ENCODE assay signal across 1 cellular context in the genomic region with DNA sequence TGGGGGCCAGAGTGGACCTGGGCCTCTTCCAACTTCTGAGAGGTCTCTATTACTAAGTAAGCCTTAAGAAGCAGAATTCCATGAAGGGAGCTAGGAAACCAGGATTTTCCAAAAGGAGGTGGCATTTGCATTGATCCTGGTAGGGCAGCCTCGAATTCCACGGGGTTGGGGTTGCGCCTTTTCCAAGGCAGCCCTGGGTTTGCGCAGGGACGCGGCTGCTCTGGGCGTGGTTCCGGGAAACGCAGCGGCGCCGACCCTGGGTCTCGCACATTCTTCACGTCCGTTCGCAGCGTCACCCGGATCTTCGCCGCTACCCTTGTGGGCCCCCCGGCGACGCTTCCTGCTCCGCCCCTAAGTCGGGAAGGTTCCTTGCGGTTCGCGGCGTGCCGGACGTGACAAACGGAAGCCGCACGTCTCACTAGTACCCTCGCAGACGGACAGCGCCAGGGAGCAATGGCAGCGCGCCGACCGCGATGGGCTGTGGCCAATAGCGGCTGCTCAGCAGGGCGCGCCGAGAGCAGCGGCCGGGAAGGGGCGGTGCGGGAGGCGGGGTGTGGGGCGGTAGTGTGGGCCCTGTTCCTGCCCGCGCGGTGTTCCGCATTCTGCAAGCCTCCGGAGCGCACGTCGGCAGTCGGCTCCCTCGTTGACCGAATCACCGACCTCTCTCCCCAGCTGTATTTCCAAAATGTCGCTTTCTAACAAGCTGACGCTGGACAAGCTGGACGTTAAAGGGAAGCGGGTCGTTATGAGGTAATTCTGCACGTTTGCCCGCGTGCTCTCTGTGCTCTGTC.
TF ChIP-seq lines count a peak whose summit lies in the region.

A gene (plus strand): TSS at position 593 of the 791 bp plus-strand sequence. CDS start 93 bp downstream, at position 686.

TF ChIP-seq in K562, 482 proteins besides CTCF, POLR2A, EP300 and RAD21 (continued from another document and continues in another):
- TF ChIP-seq, protein P1, sequence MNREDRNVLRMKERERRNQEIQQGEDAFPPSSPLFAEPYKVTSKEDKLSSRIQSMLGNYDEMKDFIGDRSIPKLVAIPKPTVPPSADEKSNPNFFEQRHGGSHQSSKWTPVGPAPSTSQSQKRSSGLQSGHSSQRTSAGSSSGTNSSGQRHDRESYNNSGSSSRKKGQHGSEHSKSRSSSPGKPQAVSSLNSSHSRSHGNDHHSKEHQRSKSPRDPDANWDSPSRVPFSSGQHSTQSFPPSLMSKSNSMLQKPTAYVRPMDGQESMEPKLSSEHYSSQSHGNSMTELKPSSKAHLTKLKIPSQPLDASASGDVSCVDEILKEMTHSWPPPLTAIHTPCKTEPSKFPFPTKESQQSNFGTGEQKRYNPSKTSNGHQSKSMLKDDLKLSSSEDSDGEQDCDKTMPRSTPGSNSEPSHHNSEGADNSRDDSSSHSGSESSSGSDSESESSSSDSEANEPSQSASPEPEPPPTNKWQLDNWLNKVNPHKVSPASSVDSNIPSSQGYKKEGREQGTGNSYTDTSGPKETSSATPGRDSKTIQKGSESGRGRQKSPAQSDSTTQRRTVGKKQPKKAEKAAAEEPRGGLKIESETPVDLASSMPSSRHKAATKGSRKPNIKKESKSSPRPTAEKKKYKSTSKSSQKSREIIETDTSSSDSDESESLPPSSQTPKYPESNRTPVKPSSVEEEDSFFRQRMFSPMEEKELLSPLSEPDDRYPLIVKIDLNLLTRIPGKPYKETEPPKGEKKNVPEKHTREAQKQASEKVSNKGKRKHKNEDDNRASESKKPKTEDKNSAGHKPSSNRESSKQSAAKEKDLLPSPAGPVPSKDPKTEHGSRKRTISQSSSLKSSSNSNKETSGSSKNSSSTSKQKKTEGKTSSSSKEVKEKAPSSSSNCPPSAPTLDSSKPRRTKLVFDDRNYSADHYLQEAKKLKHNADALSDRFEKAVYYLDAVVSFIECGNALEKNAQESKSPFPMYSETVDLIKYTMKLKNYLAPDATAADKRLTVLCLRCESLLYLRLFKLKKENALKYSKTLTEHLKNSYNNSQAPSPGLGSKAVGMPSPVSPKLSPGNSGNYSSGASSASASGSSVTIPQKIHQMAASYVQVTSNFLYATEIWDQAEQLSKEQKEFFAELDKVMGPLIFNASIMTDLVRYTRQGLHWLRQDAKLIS (CRISPR knock-in tag; IDR thresholded peaks at IDR 0.05), result no peak
- TF ChIP-seq TEAD4 (IDR thresholded peaks at IDR 0.05; ENCODE audit: low read length) (peak; percentile 25; the same call in 1 of the 2 replicates), TEAD4 (CRISPR knock-in tag; IDR thresholded peaks at IDR 0.05; ENCODE audit: borderline replicate concordance) (no peak), TRIM28 (IDR thresholded peaks at IDR 0.05) (no peak), XRCC5 (IDR thresholded peaks at IDR 0.05; ENCODE audit: low read depth, low read length) (no peak), JUNB (CRISPR knock-in tag; conservative IDR thresholded peaks at IDR 0.05) (no peak), IFI16 (CRISPR knock-in tag; IDR thresholded peaks at IDR 0.05) (no peak), ELF2 (CRISPR knock-in tag; IDR thresholded peaks at IDR 0.05) (peak; percentile 21; the same call in 1 of the 2 replicates), ZNF274 (IDR thresholded peaks at IDR 0.05; ENCODE audit: borderline replicate concordance, low read depth, low read length) (no peak), HDAC3 (IDR thresholded peaks at IDR 0.05; ENCODE audit: borderline replicate concordance, partially characterized antibody) (no peak), NCOA1 (IDR thresholded peaks at IDR 0.05; ENCODE audit: low read depth) (peak; percentile 80), SLC30A9 (CRISPR knock-in tag; IDR thresholded peaks at IDR 0.05) (no peak), NCOA6 (IDR thresholded peaks at IDR 0.05) (no peak; the same call in 1 of the 2 replicates), RBM14 (IDR thresholded peaks at IDR 0.05; ENCODE audit: borderline replicate concordance, insufficient read depth, low read depth, low read length) (no peak), COPS2 (conservative IDR thresholded peaks at IDR 0.05) (no peak), SMC3 (conservative IDR thresholded peaks at IDR 0.05; ENCODE audit: insufficient read depth, low read depth, low read length) (no peak), ZFP1 (CRISPR knock-in tag; IDR thresholded peaks at IDR 0.05) (no peak), ZNF551 (CRISPR knock-in tag; IDR thresholded peaks at IDR 0.05) (no peak), ZZZ3 (IDR thresholded peaks at IDR 0.05) (no peak), NUFIP1 (IDR thresholded peaks at IDR 0.05; ENCODE audit: partially characterized antibody) (no peak), PYGO2 (tag; IDR thresholded peaks at IDR 0.05) (no peak), TFAM (CRISPR knock-in tag; conservative IDR thresholded peaks at IDR 0.05) (no peak), RBBP5 (IDR thresholded peaks at IDR 0.05; ENCODE audit: borderline replicate concordance, insufficient read depth, low read length, poor library complexity, severe bottlenecking) (no peak), ADNP (tag; IDR thresholded peaks at IDR 0.05) (no peak), KDM5B (IDR thresholded peaks at IDR 0.05; ENCODE audit: insufficient replicate concordance, low read depth, low read length) (peak; percentile 88), TARDBP (IDR thresholded peaks at IDR 0.05) (no peak), PCBP1 (IDR thresholded peaks at IDR 0.05; ENCODE audit: low read depth, low read length, poor library complexity, severe bottlenecking) (no peak), KLF1 (tag; IDR thresholded peaks at IDR 0.05) (peak; percentile 94), KHSRP (IDR thresholded peaks at IDR 0.05) (no peak), CBX1 (IDR thresholded peaks at IDR 0.05; ENCODE audit: low read depth) (0 out of 2 replicates have a peak, but pooled peaks have one; percentile 17), ZNF717 (CRISPR knock-in tag; IDR thresholded peaks at IDR 0.05) (no peak), PRMT5 (CRISPR knock-in tag; IDR thresholded peaks at IDR 0.05) (no peak)
- TF ChIP-seq, protein P2, sequence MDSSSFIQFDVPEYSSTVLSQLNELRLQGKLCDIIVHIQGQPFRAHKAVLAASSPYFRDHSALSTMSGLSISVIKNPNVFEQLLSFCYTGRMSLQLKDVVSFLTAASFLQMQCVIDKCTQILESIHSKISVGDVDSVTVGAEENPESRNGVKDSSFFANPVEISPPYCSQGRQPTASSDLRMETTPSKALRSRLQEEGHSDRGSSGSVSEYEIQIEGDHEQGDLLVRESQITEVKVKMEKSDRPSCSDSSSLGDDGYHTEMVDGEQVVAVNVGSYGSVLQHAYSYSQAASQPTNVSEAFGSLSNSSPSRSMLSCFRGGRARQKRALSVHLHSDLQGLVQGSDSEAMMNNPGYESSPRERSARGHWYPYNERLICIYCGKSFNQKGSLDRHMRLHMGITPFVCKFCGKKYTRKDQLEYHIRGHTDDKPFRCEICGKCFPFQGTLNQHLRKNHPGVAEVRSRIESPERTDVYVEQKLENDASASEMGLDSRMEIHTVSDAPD (CRISPR knock-in tag; IDR thresholded peaks at IDR 0.05), result no peak
- TF ChIP-seq, protein P3, sequence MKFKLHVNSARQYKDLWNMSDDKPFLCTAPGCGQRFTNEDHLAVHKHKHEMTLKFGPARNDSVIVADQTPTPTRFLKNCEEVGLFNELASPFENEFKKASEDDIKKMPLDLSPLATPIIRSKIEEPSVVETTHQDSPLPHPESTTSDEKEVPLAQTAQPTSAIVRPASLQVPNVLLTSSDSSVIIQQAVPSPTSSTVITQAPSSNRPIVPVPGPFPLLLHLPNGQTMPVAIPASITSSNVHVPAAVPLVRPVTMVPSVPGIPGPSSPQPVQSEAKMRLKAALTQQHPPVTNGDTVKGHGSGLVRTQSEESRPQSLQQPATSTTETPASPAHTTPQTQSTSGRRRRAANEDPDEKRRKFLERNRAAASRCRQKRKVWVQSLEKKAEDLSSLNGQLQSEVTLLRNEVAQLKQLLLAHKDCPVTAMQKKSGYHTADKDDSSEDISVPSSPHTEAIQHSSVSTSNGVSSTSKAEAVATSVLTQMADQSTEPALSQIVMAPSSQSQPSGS (CRISPR knock-in tag; IDR thresholded peaks at IDR 0.05), result no peak
- TF ChIP-seq, protein P4, sequence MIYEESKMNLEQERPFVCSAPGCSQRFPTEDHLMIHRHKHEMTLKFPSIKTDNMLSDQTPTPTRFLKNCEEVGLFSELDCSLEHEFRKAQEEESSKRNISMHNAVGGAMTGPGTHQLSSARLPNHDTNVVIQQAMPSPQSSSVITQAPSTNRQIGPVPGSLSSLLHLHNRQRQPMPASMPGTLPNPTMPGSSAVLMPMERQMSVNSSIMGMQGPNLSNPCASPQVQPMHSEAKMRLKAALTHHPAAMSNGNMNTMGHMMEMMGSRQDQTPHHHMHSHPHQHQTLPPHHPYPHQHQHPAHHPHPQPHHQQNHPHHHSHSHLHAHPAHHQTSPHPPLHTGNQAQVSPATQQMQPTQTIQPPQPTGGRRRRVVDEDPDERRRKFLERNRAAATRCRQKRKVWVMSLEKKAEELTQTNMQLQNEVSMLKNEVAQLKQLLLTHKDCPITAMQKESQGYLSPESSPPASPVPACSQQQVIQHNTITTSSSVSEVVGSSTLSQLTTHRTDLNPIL (CRISPR knock-in tag; IDR thresholded peaks at IDR 0.05), result no peak
- TF ChIP-seq, protein P5, sequence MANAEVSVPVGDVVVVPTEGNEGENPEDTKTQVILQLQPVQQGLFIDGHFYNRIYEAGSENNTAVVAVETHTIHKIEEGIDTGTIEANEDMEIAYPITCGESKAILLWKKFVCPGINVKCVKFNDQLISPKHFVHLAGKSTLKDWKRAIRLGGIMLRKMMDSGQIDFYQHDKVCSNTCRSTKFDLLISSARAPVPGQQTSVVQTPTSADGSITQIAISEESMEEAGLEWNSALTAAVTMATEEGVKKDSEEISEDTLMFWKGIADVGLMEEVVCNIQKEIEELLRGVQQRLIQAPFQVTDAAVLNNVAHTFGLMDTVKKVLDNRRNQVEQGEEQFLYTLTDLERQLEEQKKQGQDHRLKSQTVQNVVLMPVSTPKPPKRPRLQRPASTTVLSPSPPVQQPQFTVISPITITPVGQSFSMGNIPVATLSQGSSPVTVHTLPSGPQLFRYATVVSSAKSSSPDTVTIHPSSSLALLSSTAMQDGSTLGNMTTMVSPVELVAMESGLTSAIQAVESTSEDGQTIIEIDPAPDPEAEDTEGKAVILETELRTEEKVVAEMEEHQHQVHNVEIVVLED (CRISPR knock-in tag; IDR thresholded peaks at IDR 0.05), result peak; percentile 91
- TF ChIP-seq, protein P6, sequence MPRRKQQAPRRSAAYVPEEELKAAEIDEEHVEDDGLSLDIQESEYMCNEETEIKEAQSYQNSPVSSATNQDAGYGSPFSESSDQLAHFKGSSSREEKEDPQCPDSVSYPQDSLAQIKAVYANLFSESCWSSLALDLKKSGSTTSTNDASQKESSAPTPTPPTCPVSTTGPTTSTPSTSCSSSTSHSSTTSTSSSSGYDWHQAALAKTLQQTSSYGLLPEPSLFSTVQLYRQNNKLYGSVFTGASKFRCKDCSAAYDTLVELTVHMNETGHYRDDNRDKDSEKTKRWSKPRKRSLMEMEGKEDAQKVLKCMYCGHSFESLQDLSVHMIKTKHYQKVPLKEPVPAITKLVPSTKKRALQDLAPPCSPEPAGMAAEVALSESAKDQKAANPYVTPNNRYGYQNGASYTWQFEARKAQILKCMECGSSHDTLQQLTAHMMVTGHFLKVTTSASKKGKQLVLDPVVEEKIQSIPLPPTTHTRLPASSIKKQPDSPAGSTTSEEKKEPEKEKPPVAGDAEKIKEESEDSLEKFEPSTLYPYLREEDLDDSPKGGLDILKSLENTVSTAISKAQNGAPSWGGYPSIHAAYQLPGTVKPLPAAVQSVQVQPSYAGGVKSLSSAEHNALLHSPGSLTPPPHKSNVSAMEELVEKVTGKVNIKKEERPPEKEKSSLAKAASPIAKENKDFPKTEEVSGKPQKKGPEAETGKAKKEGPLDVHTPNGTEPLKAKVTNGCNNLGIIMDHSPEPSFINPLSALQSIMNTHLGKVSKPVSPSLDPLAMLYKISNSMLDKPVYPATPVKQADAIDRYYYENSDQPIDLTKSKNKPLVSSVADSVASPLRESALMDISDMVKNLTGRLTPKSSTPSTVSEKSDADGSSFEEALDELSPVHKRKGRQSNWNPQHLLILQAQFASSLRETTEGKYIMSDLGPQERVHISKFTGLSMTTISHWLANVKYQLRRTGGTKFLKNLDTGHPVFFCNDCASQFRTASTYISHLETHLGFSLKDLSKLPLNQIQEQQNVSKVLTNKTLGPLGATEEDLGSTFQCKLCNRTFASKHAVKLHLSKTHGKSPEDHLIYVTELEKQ (CRISPR knock-in tag; IDR thresholded peaks at IDR 0.05), result no peak
- TF ChIP-seq, protein P7, sequence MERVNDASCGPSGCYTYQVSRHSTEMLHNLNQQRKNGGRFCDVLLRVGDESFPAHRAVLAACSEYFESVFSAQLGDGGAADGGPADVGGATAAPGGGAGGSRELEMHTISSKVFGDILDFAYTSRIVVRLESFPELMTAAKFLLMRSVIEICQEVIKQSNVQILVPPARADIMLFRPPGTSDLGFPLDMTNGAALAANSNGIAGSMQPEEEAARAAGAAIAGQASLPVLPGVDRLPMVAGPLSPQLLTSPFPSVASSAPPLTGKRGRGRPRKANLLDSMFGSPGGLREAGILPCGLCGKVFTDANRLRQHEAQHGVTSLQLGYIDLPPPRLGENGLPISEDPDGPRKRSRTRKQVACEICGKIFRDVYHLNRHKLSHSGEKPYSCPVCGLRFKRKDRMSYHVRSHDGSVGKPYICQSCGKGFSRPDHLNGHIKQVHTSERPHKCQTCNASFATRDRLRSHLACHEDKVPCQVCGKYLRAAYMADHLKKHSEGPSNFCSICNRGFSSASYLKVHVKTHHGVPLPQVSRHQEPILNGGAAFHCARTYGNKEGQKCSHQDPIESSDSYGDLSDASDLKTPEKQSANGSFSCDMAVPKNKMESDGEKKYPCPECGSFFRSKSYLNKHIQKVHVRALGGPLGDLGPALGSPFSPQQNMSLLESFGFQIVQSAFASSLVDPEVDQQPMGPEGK (CRISPR knock-in tag; IDR thresholded peaks at IDR 0.05; ENCODE audit: borderline replicate concordance), result no peak
- TF ChIP-seq, protein P8, sequence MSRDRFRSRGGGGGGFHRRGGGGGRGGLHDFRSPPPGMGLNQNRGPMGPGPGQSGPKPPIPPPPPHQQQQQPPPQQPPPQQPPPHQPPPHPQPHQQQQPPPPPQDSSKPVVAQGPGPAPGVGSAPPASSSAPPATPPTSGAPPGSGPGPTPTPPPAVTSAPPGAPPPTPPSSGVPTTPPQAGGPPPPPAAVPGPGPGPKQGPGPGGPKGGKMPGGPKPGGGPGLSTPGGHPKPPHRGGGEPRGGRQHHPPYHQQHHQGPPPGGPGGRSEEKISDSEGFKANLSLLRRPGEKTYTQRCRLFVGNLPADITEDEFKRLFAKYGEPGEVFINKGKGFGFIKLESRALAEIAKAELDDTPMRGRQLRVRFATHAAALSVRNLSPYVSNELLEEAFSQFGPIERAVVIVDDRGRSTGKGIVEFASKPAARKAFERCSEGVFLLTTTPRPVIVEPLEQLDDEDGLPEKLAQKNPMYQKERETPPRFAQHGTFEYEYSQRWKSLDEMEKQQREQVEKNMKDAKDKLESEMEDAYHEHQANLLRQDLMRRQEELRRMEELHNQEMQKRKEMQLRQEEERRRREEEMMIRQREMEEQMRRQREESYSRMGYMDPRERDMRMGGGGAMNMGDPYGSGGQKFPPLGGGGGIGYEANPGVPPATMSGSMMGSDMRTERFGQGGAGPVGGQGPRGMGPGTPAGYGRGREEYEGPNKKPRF (IDR thresholded peaks at IDR 0.05; ENCODE audit: low read depth, low read length), result no peak
- TF ChIP-seq, protein P9, sequence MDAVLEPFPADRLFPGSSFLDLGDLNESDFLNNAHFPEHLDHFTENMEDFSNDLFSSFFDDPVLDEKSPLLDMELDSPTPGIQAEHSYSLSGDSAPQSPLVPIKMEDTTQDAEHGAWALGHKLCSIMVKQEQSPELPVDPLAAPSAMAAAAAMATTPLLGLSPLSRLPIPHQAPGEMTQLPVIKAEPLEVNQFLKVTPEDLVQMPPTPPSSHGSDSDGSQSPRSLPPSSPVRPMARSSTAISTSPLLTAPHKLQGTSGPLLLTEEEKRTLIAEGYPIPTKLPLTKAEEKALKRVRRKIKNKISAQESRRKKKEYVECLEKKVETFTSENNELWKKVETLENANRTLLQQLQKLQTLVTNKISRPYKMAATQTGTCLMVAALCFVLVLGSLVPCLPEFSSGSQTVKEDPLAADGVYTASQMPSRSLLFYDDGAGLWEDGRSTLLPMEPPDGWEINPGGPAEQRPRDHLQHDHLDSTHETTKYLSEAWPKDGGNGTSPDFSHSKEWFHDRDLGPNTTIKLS (IDR thresholded peaks at IDR 0.05; ENCODE audit: borderline replicate concordance, low read depth), result 0 out of 2 replicates have a peak, but pooled peaks have one; percentile 46
